Comparison of ENCODE assay signal across 21 cellular contexts in genomic region chr2:209395232-209395631, GRCh38. TPM values are rescaled to one million over a fixed set of nuclear protein-coding genes. Genes with fewer than 3 reads are reported as not detected.
A peak's percentile ranks its signal among the peaks of the same experiment; 100 is the strongest.
DNase-seq lines count a peak whose midpoint lies in the region; ATAC-seq, FAIRE-seq and TF ChIP-seq lines count a peak whose summit lies in the region.
"Had no signal": no experiment of that assay in that cellular context is flagged by ENCODE, and none has a peak within 500 bp of the region (broad histone marks: within the 10 kb centered on the region; RNA-seq: fewer than 3 reads in every experiment).

No MANE protein-coding gene starts in this region.

- H3K79me2 ChIP-seq in HepG2 (ENCODE audit: insufficient read depth, low read length) (no peaks in the 10 kb centered on the region), K562 (ENCODE audit: control insufficient read depth, insufficient read depth, low read length) (no peaks in the 10 kb centered on the region)

- no peak for TF ChIP-seq POLR2A in HepG2 (IDR thresholded peaks at IDR 0.05; ENCODE audit: insufficient read depth in 1 of 2, low read depth in 2 of 2, low read length in 2 of 2)
- no peak for TF ChIP-seq POLR2A in right lobe of liver (IDR thresholded peaks at IDR 0.05)
- no peak for TF ChIP-seq POLR2A in K562 (conservative IDR thresholded peaks at IDR 0.05)
- no peak for TF ChIP-seq POLR2A in gastroesophageal sphincter (IDR thresholded peaks at IDR 0.05)

- H2AFZ ChIP-seq in HepG2 (ENCODE audit: low read length) (no peak overlapping the region), K562 (ENCODE audit: low read depth, low read length) (no peak overlapping the region)
- H2AFZ ChIP-seq: GM23248 had no signal

- no peaks in the 10 kb centered on the region for H4K20me1 ChIP-seq in HepG2 (ENCODE audit: insufficient read depth, low read length)
- H4K20me1 ChIP-seq in K562 (replicated peaks; ENCODE audit: control insufficient read depth, insufficient read depth, low read length) = no peaks in the 10 kb centered on the region

- POLR2A ChIA-PET in HepG2 (lab: Yijun Ruan, JAX) (no interaction called here), K562 (lab: Yijun Ruan, JAX) (no interaction called here)

- WGBS in HepG2 (ENCODE audit: low lambda C conversion rate) = 2% methylated on average over 1 of the region's 1 CpG
- WGBS in right lobe of liver (ENCODE audit: insufficient coverage, low coverage, low lambda C conversion rate, missing lambda C conversion rate) = 47% methylated on average over 1 of the region's 1 CpG
- WGBS in K562 (ENCODE audit: insufficient coverage, low coverage, missing lambda C conversion rate) = 0% methylated on average over 1 of the region's 1 CpG
- 88 to 100% methylated on average over 1 of the region's 1 CpG for WGBS in gastroesophageal sphincter (ENCODE audit: low coverage in 1 of 2), 2 donors

- H3K4me1 ChIP-seq in HepG2 (ENCODE audit: insufficient read depth, low read length) = no peaks in the 10 kb centered on the region
- no peaks in the 10 kb centered on the region for H3K4me1 ChIP-seq in right lobe of liver
- no peaks in the 10 kb centered on the region for H3K4me1 ChIP-seq in K562 (replicated peaks in 1 of 2; ENCODE audit: control insufficient read depth in 2 of 2, insufficient read depth in 2 of 2, low read length in 2 of 2)
- H3K4me1 ChIP-seq in gastroesophageal sphincter = peaks cover 0 to 7% (median 0%) of the 10 kb centered on the region in 3 donors

- TF ChIP-seq CTCF in HepG2 (CRISPR knock-in tag; IDR thresholded peaks at IDR 0.05) (no peak), right lobe of liver (IDR thresholded peaks at IDR 0.05) (no peak), K562 (IDR thresholded peaks at IDR 0.05 in 2 of 3, conservative IDR thresholded peaks at IDR 0.05 in 1 of 3; ENCODE audit: insufficient read depth in 2 of 3, low read depth in 1 of 3, low read length in 3 of 3) (no peak), gastroesophageal sphincter (IDR thresholded peaks at IDR 0.05) (no peak)

- TF ChIP-seq RAD21 in HepG2 (CRISPR knock-in tag; IDR thresholded peaks at IDR 0.05) = no peak
- TF ChIP-seq RAD21 in K562 (CRISPR knock-in tag; conservative IDR thresholded peaks at IDR 0.05 in 1 of 2, IDR thresholded peaks at IDR 0.05 in 1 of 2) = no peak

- H3K27me3 ChIP-seq in HepG2 (ENCODE audit: control insufficient read depth in 1 of 2, insufficient read depth in 2 of 2, low read length in 2 of 2) (no peaks in the 10 kb centered on the region), right lobe of liver (no peaks in the 10 kb centered on the region), K562 (ENCODE audit: control insufficient read depth in 2 of 2, insufficient read depth in 2 of 2, low read length in 2 of 2) (no peaks in the 10 kb centered on the region), gastroesophageal sphincter (no peaks in the 10 kb centered on the region)

- no peaks in the 10 kb centered on the region for H3K9me3 ChIP-seq in HepG2 (ENCODE audit: low read length)
- H3K9me3 ChIP-seq in right lobe of liver = no peaks in the 10 kb centered on the region
- no peaks in the 10 kb centered on the region for H3K9me3 ChIP-seq in K562 (replicated peaks; ENCODE audit: control insufficient read depth, insufficient read depth, low read depth, low read length)
- H3K9me3 ChIP-seq in gastroesophageal sphincter = no peaks in the 10 kb centered on the region

- intact Hi-C loops in HepG2 (cut with micrococcal nuclease; ENCODE audit: unreplicated experiment) = no loop called here
- intact Hi-C loops in right lobe of liver (cut with DNase I) = no loop called here
- intact Hi-C loops in K562 (cut with micrococcal nuclease) = no loop called here

- BruUV-seq in HepG2 (replicated peaks; lab: Mats Ljungman, UMichigan) (no TSS peak), K562 (replicated peaks; lab: Mats Ljungman, UMichigan) (no TSS peak)

- no peak overlapping the region for H3K27ac ChIP-seq in HepG2 (ENCODE audit: extremely low read length, insufficient read depth, low read length)
- no peak overlapping the region for H3K27ac ChIP-seq in right lobe of liver
- H3K27ac ChIP-seq in K562 (ENCODE audit: extremely low read depth, low read depth, low read length) = no peak overlapping the region
- H3K27ac ChIP-seq in gastroesophageal sphincter = peak overlapping the region; percentile 17 to 64 (median 54)
- H3K27ac ChIP-seq: GM23248 had no signal

- FAIRE-seq in HepG2 (lab: Jason Lieb, UNC) (no peak), K562 (lab: Jason Lieb, UNC) (no peak)
- FAIRE-seq: GM12891, GM18507 had no signal

- no peaks in the 10 kb centered on the region for H3K9me1 ChIP-seq in K562 (ENCODE audit: control insufficient read depth, insufficient read depth, low read length)

- CTCF ChIA-PET in HepG2 (lab: Yijun Ruan, JAX; ENCODE audit: low intra/inter-chr PET ratio, low total read pairs) (no interaction called here), K562 (lab: Yijun Ruan, JAX; ENCODE audit: low intra/inter-chr PET ratio) (no interaction called here)

- no peak for DNase-seq in HepG2 (ENCODE audit: low spot score)
- no peak for DNase-seq in right lobe of liver
- DNase-seq in K562 (ENCODE audit: extremely low read depth in 1 of 4, low spot score in 3 of 4) = no peak
- DNase-seq in NCI-H446 (lab: John Stamatoyannopoulos, UW) = no peak
- no peak for DNase-seq in NCI-H2107 treated with DMSO at 0.1 percent for 48 hours (lab: John Stamatoyannopoulos, UW; ENCODE audit: unreplicated experiment)
- DNase-seq: 8988T; C1 segment of cervical spinal cord; Calu3; CD4-positive, alpha-beta memory T cell; COR-L47; DMS53; DMS79 treated with DMSO at 0.1 percent for 48 hours; GF-D8; GM23248; H9 had no signal

- H3K4me2 ChIP-seq in HepG2 (ENCODE audit: low read depth, low read length) = no peak overlapping the region
- no peak overlapping the region for H3K4me2 ChIP-seq in K562 (ENCODE audit: insufficient read depth, low read length)

- H3K4me3 ChIP-seq in HepG2 (replicated peaks in 1 of 3; ENCODE audit: insufficient read depth in 1 of 3, low read depth in 2 of 3, low read length in 3 of 3) (no peak overlapping the region), right lobe of liver (no peak overlapping the region), K562 (no peak overlapping the region), gastroesophageal sphincter (no peak overlapping the region)
- H3K4me3 ChIP-seq: GM23248 had no signal

- no peaks in the 10 kb centered on the region for H3K36me3 ChIP-seq in HepG2 (replicated peaks in 1 of 2; ENCODE audit: control insufficient read depth in 1 of 2, insufficient read depth in 2 of 2, low read length in 2 of 2)
- H3K36me3 ChIP-seq in right lobe of liver = no peaks in the 10 kb centered on the region
- no peaks in the 10 kb centered on the region for H3K36me3 ChIP-seq in K562 (ENCODE audit: control insufficient read depth, insufficient read depth, low read length)
- H3K36me3 ChIP-seq in gastroesophageal sphincter = no peaks in the 10 kb centered on the region

- H3K9ac ChIP-seq in HepG2 (ENCODE audit: insufficient read depth, low read depth, low read length) (no peak overlapping the region), K562 (ENCODE audit: insufficient read depth in 1 of 2, low read depth in 2 of 2, low read length in 2 of 2) (no peak overlapping the region)
- H3K9ac ChIP-seq: GM23248 had no signal

- TF ChIP-seq EP300 in HepG2 (IDR thresholded peaks at IDR 0.05; ENCODE audit: low read depth in 2 of 2, low read length in 2 of 2) (no peak), HepG2 (CRISPR knock-in tag; IDR thresholded peaks at IDR 0.05; ENCODE audit: borderline replicate concordance) (no peak), K562 (IDR thresholded peaks at IDR 0.05; ENCODE audit: low read length) (no peak), gastroesophageal sphincter (IDR thresholded peaks at IDR 0.05) (no peak)

- in situ Hi-C loops in HepG2 (cut with HindIII; ENCODE audit: extremely low pct_ligation_motif_present, low pct_unique_long_range_greater_than_20kb) = no loop called here
- in situ Hi-C loops in K562 (cut with MboI) = no loop called here

- no peak for ATAC-seq in HepG2
- ATAC-seq in right lobe of liver = no peak
- no peak for ATAC-seq in K562
- ATAC-seq in gastroesophageal sphincter = no peak
- ATAC-seq in GM21447 (IDR thresholded peaks at IDR 0.05; ENCODE audit: unreplicated experiment) = no peak
- ATAC-seq: HCT116 had no signal

RNA-seq across cellular contexts. Expression of gene MAP2, which starts 28.6 kb away (rescaled TPM):
- not detected in 2 replicates for total RNA-seq in HepG2 (2016; rRNA removed; fragmentation: Illumina TruSeq; extraction: Trizol)
- not detected in 2 replicates for total RNA-seq in HepG2 (2016; cell fraction: cytosol; rRNA removed; fragmentation: Illumina TruSeq; extraction: Trizol; ENCODE audit: low read depth)
- not detected in 2 replicates for total RNA-seq in HepG2 (2016; cell fraction: insoluble cytoplasmic fraction; rRNA removed; fragmentation: Illumina TruSeq; extraction: Trizol)
- total RNA-seq in HepG2 (2016; cell fraction: membrane; rRNA removed; fragmentation: Illumina TruSeq; extraction: Trizol) = not detected in 2 replicates
- not detected in 2 replicates for total RNA-seq in HepG2 (2016; cell fraction: nucleus; rRNA removed; fragmentation: Illumina TruSeq; extraction: Trizol)
- 0.08 TPM in 1 of 2 replicates, not detected in the other for polyA plus RNA-seq in HepG2 (2011; rRNA removed)
- not detected in 2 replicates for polyA plus RNA-seq in HepG2 (2011; cell fraction: cytosol; rRNA removed)
- polyA plus RNA-seq in HepG2 (2011; cell fraction: nucleus; rRNA removed) = not detected in 2 replicates
- polyA plus RNA-seq in HepG2 (2012) = 0.09 TPM in 1 of 2 replicates, not detected in the other
- not detected in 2 replicates for polyA plus RNA-seq in HepG2 (2016; cell fraction: cytosol; fragmentation: Illumina TruSeq; extraction: Trizol; ENCODE audit: low read depth)
- polyA plus RNA-seq in HepG2 (2016; cell fraction: insoluble cytoplasmic fraction; fragmentation: Illumina TruSeq; extraction: Trizol; ENCODE audit: low read depth) = 0.22 TPM in 1 of 2 replicates, not detected in the other
- polyA plus RNA-seq in HepG2 (2016; cell fraction: membrane; fragmentation: Illumina TruSeq; extraction: Trizol; ENCODE audit: low read depth) = not detected in 2 replicates
- polyA plus RNA-seq in HepG2 (2016; cell fraction: nucleus; fragmentation: Illumina TruSeq; extraction: Trizol; ENCODE audit: insufficient read depth, low read depth) = not detected in 2 replicates
- polyA minus RNA-seq in HepG2 (2011; rRNA and poly(A)+ RNA removed; ENCODE audit: low replicate concordance) = 2.0 TPM in 1 of 2 replicates, not detected in the other
- polyA minus RNA-seq in HepG2 (2011; cell fraction: cytosol; rRNA and poly(A)+ RNA removed) = not detected in 2 replicates
- not detected in 2 replicates for polyA minus RNA-seq in HepG2 (2011; cell fraction: nucleus; rRNA and poly(A)+ RNA removed)
- total RNA-seq in right lobe of liver = 10 to 100 TPM in 1 of 6 experiments, 1 to 10 TPM in 5; 2.0 to 11.4 (median 3.6) TPM
- total RNA-seq in K562 (2011; cell fraction: chromatin; rRNA removed; ENCODE audit: low replicate concordance) = not detected in 2 replicates
- total RNA-seq in K562 (2011; cell fraction: nucleolus; rRNA removed) = not detected in 2 replicates
- total RNA-seq in K562 (2011; cell fraction: nucleoplasm; rRNA removed) = not detected in 2 replicates
- not detected in 2 replicates for total RNA-seq in K562 (2014; rRNA removed)
- total RNA-seq in K562 (2014; rRNA removed; fragmentation: Illumina TruSeq; extraction: Trizol) = not detected in 2 replicates
- not detected in 2 replicates for total RNA-seq in K562 (2015; rRNA removed; fragmentation: Illumina TruSeq; extraction: Trizol)
- total RNA-seq in K562 (2021) = 0.04 and 0.13 TPM in 2 replicates
- not detected in 2 replicates for polyA plus RNA-seq in K562 (2011; rRNA removed)
- not detected in 2 replicates for polyA plus RNA-seq in K562 (2011; cell fraction: cytosol; rRNA removed)
- polyA plus RNA-seq in K562 (2011; cell fraction: nucleus; rRNA removed) = not detected in 2 replicates
- 0.26 TPM in 1 of 2 replicates, not detected in the other for polyA plus RNA-seq in K562 (2012)
- not detected in 2 replicates for polyA plus RNA-seq in K562 (2014; fragmentation: Illumina TruSeq; extraction: Trizol)
- not detected for polyA plus RNA-seq in K562 (2014; fragmentation: Nextera tagmentation; extraction: Ambion mirVana)
- polyA plus RNA-seq in K562 (2014; rRNA removed) = not detected in 2 replicates
- not detected in 2 replicates for polyA minus RNA-seq in K562 (2011; rRNA and poly(A)+ RNA removed)
- not detected in 2 replicates for polyA minus RNA-seq in K562 (2011; cell fraction: cytosol; rRNA and poly(A)+ RNA removed)
- not detected in 2 replicates for polyA minus RNA-seq in K562 (2011; cell fraction: nucleus; rRNA and poly(A)+ RNA removed)
- total RNA-seq in gastroesophageal sphincter = 100 to 1,000 TPM in 1 of 4 donors, 10 to 100 TPM in 2, 1 to 10 TPM in 1; 7.4 to 124 (median 59.9) TPM
- total RNA-seq: G401 had no signal

Comparison
In these comparisons a context has a peak if more than half of its experiments do, and no peak if none do; other contexts are left out.
1. H3K27ac ChIP-seq: peak in gastroesophageal sphincter (4 of 4); none in HepG2 (single experiment), right lobe of liver (0 of 3) and K562 (single experiment).
2. Of the 241 proteins assayed by ChIP-seq in both HepG2 and K562: peak only in HepG2: none; only in K562: MAFG; in both: MAFF and MAFK; in neither: 238.